Comparison of ENCODE assay signal across 1 cellular context in genomic region chr19:45876411-45877197, GRCh38.
TF ChIP-seq lines count a peak whose summit lies in the region.

No MANE protein-coding gene starts in this region.

TF ChIP-seq in HepG2, 621 proteins besides CTCF, POLR2A, EP300 and RAD21 (continues in another document):
- TF ChIP-seq ZBTB4 (CRISPR knock-in tag; IDR thresholded peaks at IDR 0.05; ENCODE audit: borderline replicate concordance) (no peak; the same call in 1 of the 2 replicates), ZFP1 (CRISPR knock-in tag; IDR thresholded peaks at IDR 0.05) (no peak), PAX8 (CRISPR knock-in tag; IDR thresholded peaks at IDR 0.05; ENCODE audit: borderline replicate concordance) (no peak), ZNF552 (CRISPR knock-in tag; IDR thresholded peaks at IDR 0.05; ENCODE audit: borderline replicate concordance) (no peak), SP4 (CRISPR knock-in tag; IDR thresholded peaks at IDR 0.05) (no peak; the same call in none of the 2 replicates), MXD1 (CRISPR knock-in tag; IDR thresholded peaks at IDR 0.05) (no peak; the same call in 1 of the 2 replicates), ZNF768 (CRISPR knock-in tag; IDR thresholded peaks at IDR 0.05) (peak; percentile 73), ZNF784 (CRISPR knock-in tag; IDR thresholded peaks at IDR 0.05; ENCODE audit: borderline replicate concordance) (0 out of 2 replicates have a peak, but pooled peaks have one; percentile 54), ZBTB49 (CRISPR knock-in tag; IDR thresholded peaks at IDR 0.05; ENCODE audit: borderline replicate concordance) (no peak), KAT2B (IDR thresholded peaks at IDR 0.05; ENCODE audit: borderline replicate concordance, low read depth, low read length) (no peak), SMYD3 (CRISPR knock-in tag; IDR thresholded peaks at IDR 0.05) (no peak), ZNF800 (CRISPR knock-in tag; IDR thresholded peaks at IDR 0.05) (no peak), RELA (CRISPR knock-in tag; IDR thresholded peaks at IDR 0.05) (peak; percentile 95), ZNF468 (CRISPR knock-in tag; IDR thresholded peaks at IDR 0.05) (no peak), SKI (IDR thresholded peaks at IDR 0.05; ENCODE audit: partially characterized antibody) (no peak), ZMAT5 (CRISPR knock-in tag; IDR thresholded peaks at IDR 0.05; ENCODE audit: borderline replicate concordance, low read depth) (no peak), ZNF350 (CRISPR knock-in tag; IDR thresholded peaks at IDR 0.05; ENCODE audit: borderline replicate concordance, low read depth) (peak; percentile 79; the same call in 1 of the 2 replicates), HMG20A (CRISPR knock-in tag; IDR thresholded peaks at IDR 0.05; ENCODE audit: borderline replicate concordance) (no peak), ZNF770 (CRISPR knock-in tag; IDR thresholded peaks at IDR 0.05) (peak; percentile 81), ZNF543 (CRISPR knock-in tag; IDR thresholded peaks at IDR 0.05) (peak; percentile 29; the same call in 1 of the 2 replicates), TSC22D2 (CRISPR knock-in tag; IDR thresholded peaks at IDR 0.05; ENCODE audit: borderline replicate concordance) (no peak), ZNF296 (CRISPR knock-in tag; conservative IDR thresholded peaks at IDR 0.05) (no peak), FOXK1 (CRISPR knock-in tag; IDR thresholded peaks at IDR 0.05; ENCODE audit: borderline replicate concordance, low read depth) (no peak), ZNF317 (CRISPR knock-in tag; IDR thresholded peaks at IDR 0.05) (peak; percentile 43; the same call in 1 of the 2 replicates), ZUFSP (CRISPR knock-in tag; IDR thresholded peaks at IDR 0.05; ENCODE audit: borderline replicate concordance) (no peak), MEF2D (CRISPR knock-in tag; IDR thresholded peaks at IDR 0.05) (no peak), KMT2A (CRISPR knock-in tag; IDR thresholded peaks at IDR 0.05) (no peak), MATR3 (CRISPR knock-in tag; IDR thresholded peaks at IDR 0.05) (no peak), ZNF761 (CRISPR knock-in tag; conservative IDR thresholded peaks at IDR 0.05) (0 out of 2 replicates have a peak, but pooled peaks have one; percentile 73), ZNF83 (CRISPR knock-in tag; IDR thresholded peaks at IDR 0.05; ENCODE audit: borderline replicate concordance) (no peak), ZSCAN9 (CRISPR knock-in tag; IDR thresholded peaks at IDR 0.05; ENCODE audit: borderline replicate concordance) (no peak), STAT6 (CRISPR knock-in tag; IDR thresholded peaks at IDR 0.05; ENCODE audit: borderline replicate concordance) (no peak), ZNF589 (CRISPR knock-in tag; conservative IDR thresholded peaks at IDR 0.05) (0 out of 2 replicates have a peak, but pooled peaks have one; percentile 23), CSRNP2 (CRISPR knock-in tag; conservative IDR thresholded peaks at IDR 0.05; ENCODE audit: low read depth) (no peak), ZNF639 (CRISPR knock-in tag; conservative IDR thresholded peaks at IDR 0.05) (peak; percentile 81), SP5 (CRISPR knock-in tag; IDR thresholded peaks at IDR 0.05; ENCODE audit: borderline replicate concordance, low read depth) (peak; percentile 78), SUZ12 (IDR thresholded peaks at IDR 0.05; ENCODE audit: low read depth, low read length) (no peak), ZNF782 (CRISPR knock-in tag; IDR thresholded peaks at IDR 0.05; ENCODE audit: borderline replicate concordance) (no peak; the same call in 1 of the 2 replicates), HNRNPLL (IDR thresholded peaks at IDR 0.05; ENCODE audit: low read depth, low read length, poor library complexity, severe bottlenecking) (peak; percentile 55)
